Comparison of ENCODE assay signal across 13 cellular contexts in genomic region chr1:172360511-172360910, GRCh38. TPM values are rescaled to one million over a fixed set of nuclear protein-coding genes. Genes with fewer than 3 reads are reported as not detected.
A peak's percentile ranks its signal among the peaks of the same experiment; 100 is the strongest.
DNase-seq lines count a peak whose midpoint lies in the region; ATAC-seq and TF ChIP-seq lines count a peak whose summit lies in the region.
"Had no signal": no experiment of that assay in that cellular context is flagged by ENCODE, and none has a peak within 500 bp of the region (broad histone marks: within the 10 kb centered on the region; RNA-seq: fewer than 3 reads in every experiment).

No MANE protein-coding gene starts in this region.

- peaks cover 30% of the 10 kb centered on the region for H3K4me1 Mint-ChIP-seq in Caco-2 (ENCODE audit: low read depth, unreplicated experiment)

- no peaks in the 10 kb centered on the region for H3K9me3 Mint-ChIP-seq in Caco-2 (ENCODE audit: unreplicated experiment)
- H3K9me3 Mint-ChIP-seq: stimulated activated naive CD8-positive, alpha-beta T cell treated with anti-CD3 and anti-CD28 coated beads, Interleukin-15, Interleukin-2, amounts not matched to agents 100 ng/mL and 50 ng/mL, for 24 hours had no signal

- H3K9ac ChIP-seq in neuronal stem cell (ENCODE audit: low read depth, low read length, poor library complexity), result no peak overlapping the region

- no peak overlapping the region for H2AFZ ChIP-seq in neuronal stem cell (ENCODE audit: low read length)

- no peak overlapping the region for H3K4ac ChIP-seq in neuronal stem cell (ENCODE audit: low read length)

- H3K23ac ChIP-seq in neuronal stem cell (ENCODE audit: low read depth, low read length, poor library complexity), result no peak overlapping the region

- H2AK5ac ChIP-seq in neuronal stem cell (ENCODE audit: low read depth, low read length), result no peak overlapping the region

- H3K27me3 Mint-ChIP-seq in Caco-2 (ENCODE audit: insufficient read depth, unreplicated experiment), result no peaks in the 10 kb centered on the region
- H3K27me3 Mint-ChIP-seq: activated naive CD8-positive, alpha-beta T cell treated with anti-CD3 and anti-CD28 coated beads, Interleukin-2, amount 10 ng/mL, durations not matched to agents 7 days and 5 days; stimulated activated naive CD8-positive, alpha-beta T cell treated with anti-CD3 and anti-CD28 coated beads, Interleukin-15, Interleukin-2, amounts not matched to agents 100 ng/mL and 50 ng/mL, for 24 hours had no signal

- H4K91ac ChIP-seq in neuronal stem cell (ENCODE audit: low read depth, low read length, poor library complexity), result no peak overlapping the region

- peaks cover 77% of the 10 kb centered on the region for H3K4me1 ChIP-seq in Caco-2
- H3K4me1 ChIP-seq in neuronal stem cell (ENCODE audit: control insufficient read depth in 2 of 2, insufficient read depth in 1 of 2, low read depth in 1 of 2, low read length in 2 of 2), result peaks cover 7 to 25% of the 10 kb centered on the region in 2 donors

- no peaks in the 10 kb centered on the region for H3K36me3 Mint-ChIP-seq in Caco-2 (ENCODE audit: insufficient read depth, unreplicated experiment)

- H2BK120ac ChIP-seq in neuronal stem cell (ENCODE audit: low read depth, low read length), result no peak overlapping the region

- H3K4me3 ChIP-seq in Caco-2 (ENCODE audit: low read depth, low read length) (no peak overlapping the region), coronary artery (no peak overlapping the region), neuronal stem cell (ENCODE audit: low read length in 2 of 2) (no peak overlapping the region)

- H2BK5ac ChIP-seq in neuronal stem cell (ENCODE audit: low read length), result no peak overlapping the region

- TF ChIP-seq CTCF in Caco-2 (IDR thresholded peaks at IDR 0.05; ENCODE audit: insufficient read depth in 1 of 2, low read depth in 1 of 2, low read length in 1 of 2, severe bottlenecking in 1 of 2, unreplicated experiment in 1 of 2), result no peak
- no peak for TF ChIP-seq CTCF in coronary artery (IDR thresholded peaks at IDR 0.05)

- peak overlapping the region; percentile 43 for H3K4me3 Mint-ChIP-seq in Caco-2 (ENCODE audit: unreplicated experiment)
- H3K4me3 Mint-ChIP-seq: activated naive CD8-positive, alpha-beta T cell treated with anti-CD3 and anti-CD28 coated beads, Interleukin-2, amount 10 ng/mL, durations not matched to agents 7 days and 5 days; stimulated activated naive CD8-positive, alpha-beta T cell treated with anti-CD3 and anti-CD28 coated beads, Interleukin-15, Interleukin-2, amounts not matched to agents 100 ng/mL and 50 ng/mL, for 24 hours had no signal

- H3K36me3 ChIP-seq in Caco-2 (ENCODE audit: control insufficient read depth, insufficient read depth, low read length), result no peaks in the 10 kb centered on the region
- H3K36me3 ChIP-seq in neuronal stem cell (replicated peaks in 1 of 2; ENCODE audit: control insufficient read depth in 2 of 2, insufficient read depth in 2 of 2, low read length in 2 of 2), result no peaks in the 10 kb centered on the region

- no peak overlapping the region for H3K4me2 ChIP-seq in neuronal stem cell (ENCODE audit: insufficient read depth, low read length, poor library complexity, severe bottlenecking)

- peak overlapping the region; percentile 89 for H3K27ac Mint-ChIP-seq in Caco-2 (ENCODE audit: unreplicated experiment)
- H3K27ac Mint-ChIP-seq: activated naive CD8-positive, alpha-beta T cell treated with anti-CD3 and anti-CD28 coated beads, Interleukin-2, amount 10 ng/mL, durations not matched to agents 7 days and 5 days; stimulated activated naive CD8-positive, alpha-beta T cell treated with anti-CD3 and anti-CD28 coated beads, Interleukin-15, Interleukin-2, amounts not matched to agents 100 ng/mL and 50 ng/mL, for 24 hours had no signal

- H2BK12ac ChIP-seq in neuronal stem cell (ENCODE audit: low read length), result no peak overlapping the region

- H3K27ac ChIP-seq in coronary artery, result peak overlapping the region; percentile 12 to 33
- no peak overlapping the region for H3K27ac ChIP-seq in neuronal stem cell (replicated peaks; ENCODE audit: low read length)
- H3K27ac ChIP-seq: foreskin keratinocyte had no signal

- H3K9me3 ChIP-seq in Caco-2 (no peaks in the 10 kb centered on the region; the same call in 1 of the 2 replicates), neuronal stem cell (replicated peaks in 1 of 2; ENCODE audit: control insufficient read depth in 2 of 2, insufficient read depth in 1 of 2, low read depth in 1 of 2, low read length in 2 of 2) (no peaks in the 10 kb centered on the region)

- DNase-seq in Caco-2 (peak; percentile 57 to 80), NCI-H146 treated with DMSO at 0.1 percent for 48 hours (lab: John Stamatoyannopoulos, UW; ENCODE audit: unreplicated experiment) (peak; percentile 42), coronary artery (ENCODE audit: low spot score) (no peak), neuronal stem cell (ENCODE audit: low spot score) (peak; percentile 31), NCI-H2196 (lab: John Stamatoyannopoulos, UW; ENCODE audit: unreplicated experiment) (no peak), HuH-7.5 (ENCODE audit: low spot score) (no peak), ACHN (no peak)
- DNase-seq: activated CD4-positive, CD25-positive, alpha-beta regulatory T cell; activated naive CD8-positive, alpha-beta T cell treated with anti-CD3 and anti-CD28 coated beads, Interleukin-2, amount 10 ng/mL, durations not matched to agents 7 days and 5 days had no signal

- H3K79me1 ChIP-seq in neuronal stem cell (ENCODE audit: low read depth, low read length), result no peaks in the 10 kb centered on the region

- H3K18ac ChIP-seq in neuronal stem cell (ENCODE audit: low read length), result no peak overlapping the region

- ATAC-seq in HG03280 (IDR thresholded peaks at IDR 0.05; ENCODE audit: unreplicated experiment), result no peak
- ATAC-seq: foreskin keratinocyte had no signal

- H3K27me3 ChIP-seq in Caco-2 (replicated peaks; ENCODE audit: control insufficient read depth, insufficient read depth, low read length) (no peaks in the 10 kb centered on the region), neuronal stem cell (ENCODE audit: control insufficient read depth in 3 of 3, insufficient read depth in 3 of 3, low read depth in 1 of 3, low read length in 3 of 3) (no peaks in the 10 kb centered on the region)
- H3K27me3 ChIP-seq: foreskin keratinocyte had no signal

- H4K8ac ChIP-seq in neuronal stem cell (ENCODE audit: low read depth, low read length), result no peak overlapping the region

- no peak overlapping the region for H2BK15ac ChIP-seq in neuronal stem cell (ENCODE audit: low read length)

- whole genome bisulfite sequencing in neuronal stem cell (ENCODE audit: extremely low coverage in 2 of 2, insufficient read length in 2 of 2, insufficient replicate concordance in 1 of 2), 2 donors, result no CpG with 5 or more reads among the region's 2 CpGs

- no TSS peak for BruUV-seq in Caco-2 (replicated peaks; lab: Mats Ljungman, UMichigan)

- CTCF ChIA-PET in Caco-2 (lab: Charles Lee), result no interaction called here

- POLR2A ChIA-PET in Caco-2 (lab: Charles Lee), result no interaction called here

- intact Hi-C loops in Caco-2 (cut with micrococcal nuclease; ENCODE audit: unreplicated experiment), result loop anchor here (1.0 to 5.0 kb wide), 3 partner anchors 22 to 183 kb away; no protein-coding TSS in a partner anchor

- in situ Hi-C loops in ACHN (cut with HindIII; ENCODE audit: low pct_ligation_motif_present, low pct_unique_long_range_greater_than_20kb, low sequenced_read_pairs), result no loop called here

- H3K14ac ChIP-seq in neuronal stem cell (ENCODE audit: low read length), result no peak overlapping the region

RNA-seq across cellular contexts. Expression of gene C1orf105, which starts 60.0 kb away (rescaled TPM):
- total RNA-seq in Caco-2 (2022), result 0.82 and 1.9 TPM in 2 replicates
- polyA plus RNA-seq in neuronal stem cell (2013, experiment 1 of 2), result 0.32 TPM
- polyA plus RNA-seq in neuronal stem cell (2013, experiment 2 of 2), result 0.43 TPM
- total RNA-seq: activated naive CD8-positive, alpha-beta T cell treated with anti-CD3 and anti-CD28 coated beads, Interleukin-2, amount 10 ng/mL, durations not matched to agents 7 days and 5 days; foreskin keratinocyte; pulmonary artery endothelial cell had no signal
- polyA plus RNA-seq: foreskin keratinocyte had no signal

Comparison
In these comparisons a context has a peak if more than half of its experiments do, and no peak if none do; other contexts are left out.
1. DNase-seq: peak in Caco-2 (2 of 2), NCI-H146 treated with DMSO at 0.1 percent for 48 hours (single experiment) and neuronal stem cell (single experiment); none in coronary artery (single experiment), NCI-H2196 (single experiment), HuH-7.5 (single experiment) and ACHN (single experiment).